1 cellular context compared by ENCODE assay signal in the genomic region with DNA sequence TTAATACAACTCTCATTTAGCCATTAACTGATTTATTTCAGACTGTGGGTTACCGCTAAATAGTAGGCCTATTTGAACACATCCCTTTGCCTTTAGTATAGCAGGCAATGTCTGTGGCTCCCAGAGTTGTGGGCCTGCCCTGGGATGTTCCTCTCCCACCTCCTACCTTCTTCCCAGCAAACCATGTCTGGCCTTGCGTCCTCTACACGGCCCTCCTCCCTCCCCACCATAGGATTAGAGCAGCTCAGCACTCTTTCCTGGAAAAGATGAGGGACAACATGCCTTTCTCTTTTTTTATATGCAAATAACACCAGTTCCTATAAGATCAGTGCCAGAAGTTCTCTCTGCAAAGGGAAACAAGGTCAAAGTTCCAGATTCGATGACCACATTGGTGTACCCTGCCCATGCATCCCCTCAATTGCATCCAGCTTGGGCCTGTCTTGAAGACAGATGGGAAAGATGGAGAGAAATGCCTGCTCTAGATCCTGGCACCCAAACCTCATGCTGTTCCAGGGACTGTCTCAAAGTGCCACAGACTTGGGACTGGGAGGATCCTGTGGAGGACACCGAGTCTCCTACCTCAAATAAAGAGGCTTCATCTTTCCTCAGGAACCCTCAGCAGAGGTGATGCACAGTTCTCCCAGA.
TF ChIP-seq lines count a peak whose summit lies in the region.

No MANE protein-coding gene starts in this region.

TF ChIP-seq in GM23338, 12 proteins besides CTCF, POLR2A, EP300 and RAD21 (continued from another document):
- TF ChIP-seq REST (IDR thresholded peaks at IDR 0.05; ENCODE audit: unreplicated experiment) (no peak), NANOG (IDR thresholded peaks at IDR 0.05; ENCODE audit: borderline replicate concordance) (no peak), EZH2phosphoT487 (IDR thresholded peaks at IDR 0.05; ENCODE audit: unreplicated experiment) (no peak), ZNF331 (CRISPR knock-in tag; IDR thresholded peaks at IDR 0.05; ENCODE audit: low read depth) (no peak), JUNB (IDR thresholded peaks at IDR 0.05; ENCODE audit: unreplicated experiment) (no peak), ZNF114 (CRISPR knock-in tag; IDR thresholded peaks at IDR 0.05) (no peak), ETS1 (IDR thresholded peaks at IDR 0.05) (no peak), POLR2AphosphoS5 (IDR thresholded peaks at IDR 0.05; ENCODE audit: low read depth) (no peak)
